ENCODE assay signal across 1 cellular context in genomic region chr16:11353158-11353557, GRCh38.
TF ChIP-seq lines count a peak whose summit lies in the region.

No MANE protein-coding gene starts in this region.

TF ChIP-seq in H1, 55 proteins besides CTCF, POLR2A, EP300 and RAD21:
- TF ChIP-seq, protein P1, sequence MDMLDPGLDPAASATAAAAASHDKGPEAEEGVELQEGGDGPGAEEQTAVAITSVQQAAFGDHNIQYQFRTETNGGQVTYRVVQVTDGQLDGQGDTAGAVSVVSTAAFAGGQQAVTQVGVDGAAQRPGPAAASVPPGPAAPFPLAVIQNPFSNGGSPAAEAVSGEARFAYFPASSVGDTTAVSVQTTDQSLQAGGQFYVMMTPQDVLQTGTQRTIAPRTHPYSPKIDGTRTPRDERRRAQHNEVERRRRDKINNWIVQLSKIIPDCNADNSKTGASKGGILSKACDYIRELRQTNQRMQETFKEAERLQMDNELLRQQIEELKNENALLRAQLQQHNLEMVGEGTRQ (IDR thresholded peaks at IDR 0.05; ENCODE audit: low read length), result no peak
- TF ChIP-seq SP1 (IDR thresholded peaks at IDR 0.05; ENCODE audit: low read depth, low read length), result no peak
- TF ChIP-seq TAF7 (optimal IDR thresholded peaks at IDR 0.05; ENCODE audit: borderline replicate concordance, low read depth, low read length), result no peak
- TF ChIP-seq CEBPB (IDR thresholded peaks at IDR 0.05; ENCODE audit: low read depth, low read length), result no peak
- TF ChIP-seq SIX5 (IDR thresholded peaks at IDR 0.05; ENCODE audit: low read depth, low read length), result no peak
- TF ChIP-seq KDM4A (IDR thresholded peaks at IDR 0.05; ENCODE audit: low read depth, low read length, severe bottlenecking), result no peak
TF ChIP-seq in H1: peak in this region for 0.
